Comparison of ENCODE assay signal across 8 cellular contexts in genomic region chr12:124452576-124453391, GRCh38.
A peak's percentile ranks its signal among the peaks of the same experiment; 100 is the strongest.
DNase-seq lines count a peak whose midpoint lies in the region; ATAC-seq and TF ChIP-seq lines count a peak whose summit lies in the region.

No MANE protein-coding gene starts in this region.

- H3K79me2 ChIP-seq in neural progenitor cell (ENCODE audit: low read depth) = no peaks in the 10 kb centered on the region

- no peaks in the 10 kb centered on the region for H3K9me3 ChIP-seq in CD4-positive, CD25-positive, alpha-beta regulatory T cell (ENCODE audit: control insufficient read depth in 2 of 2, low read length in 2 of 2)
- H3K9me3 ChIP-seq in colonic mucosa (no peaks in the 10 kb centered on the region), neural progenitor cell (ENCODE audit: low read depth) (no peaks in the 10 kb centered on the region)

- H2AFZ ChIP-seq in neural progenitor cell (replicated peaks) = no peak overlapping the region

- H3F3A ChIP-seq in neural progenitor cell (ENCODE audit: low read depth) = no peaks in the 10 kb centered on the region

- intact Hi-C loops in colonic mucosa (cut with DNase I) = no loop called here

- H3K4me3 ChIP-seq in CD4-positive, CD25-positive, alpha-beta regulatory T cell (ENCODE audit: low read depth, low read length) = no peak overlapping the region
- H3K4me3 ChIP-seq in colonic mucosa (no peak overlapping the region), neural progenitor cell (no peak overlapping the region)

- peaks cover 64% of the 10 kb centered on the region for H3K4me1 ChIP-seq in CD4-positive, CD25-positive, alpha-beta regulatory T cell (ENCODE audit: control insufficient read depth, insufficient read depth, low read length, poor library complexity, severe bottlenecking)
- H3K4me1 ChIP-seq in colonic mucosa (peaks cover 24% of the 10 kb centered on the region), neural progenitor cell (peaks cover 23% of the 10 kb centered on the region)

- peak overlapping the region; percentile 74 to 89 (median 86) for H3K4me3 Mint-ChIP-seq in CD4-positive, CD25-positive, alpha-beta regulatory T cell
- H3K4me3 Mint-ChIP-seq in neural progenitor cell (no peak overlapping the region), nephron progenitor cell (no peak overlapping the region), type B pancreatic cell (no peak overlapping the region)

- H3K4me2 ChIP-seq in neural progenitor cell = no peak overlapping the region

- H3K9me3 Mint-ChIP-seq in CD4-positive, CD25-positive, alpha-beta regulatory T cell = no peaks in the 10 kb centered on the region
- no peaks in the 10 kb centered on the region for H3K9me3 Mint-ChIP-seq in neural progenitor cell
- no peaks in the 10 kb centered on the region for H3K9me3 Mint-ChIP-seq in nephron progenitor cell
- H3K9me3 Mint-ChIP-seq in type B pancreatic cell = no peaks in the 10 kb centered on the region

- no peak for TF ChIP-seq CTCF in colonic mucosa (IDR thresholded peaks at IDR 0.05)
- TF ChIP-seq CTCF in neural progenitor cell (IDR thresholded peaks at IDR 0.05) = no peak
- no peak for TF ChIP-seq CTCF in nephron progenitor cell (IDR thresholded peaks at IDR 0.05)
- no peak for TF ChIP-seq CTCF in type B pancreatic cell (conservative IDR thresholded peaks at IDR 0.05)

- peaks cover 5 to 64% (median 29%) of the 10 kb centered on the region in 4 donors for H3K4me1 Mint-ChIP-seq in CD4-positive, CD25-positive, alpha-beta regulatory T cell
- H3K4me1 Mint-ChIP-seq in neural progenitor cell (peaks cover 37% of the 10 kb centered on the region), nephron progenitor cell (peaks cover 40% of the 10 kb centered on the region), type B pancreatic cell (ENCODE audit: unreplicated experiment) (peaks cover 15% of the 10 kb centered on the region)

- peak overlapping the region; percentile 64 to 66 for H3K9ac ChIP-seq in colonic mucosa (ENCODE audit: low read depth in 2 of 2, low read length in 2 of 2)
- no peak overlapping the region for H3K9ac ChIP-seq in neural progenitor cell

- H3K27me3 ChIP-seq in CD4-positive, CD25-positive, alpha-beta regulatory T cell (ENCODE audit: control insufficient read depth, insufficient read depth, low read length) = no peaks in the 10 kb centered on the region
- no peaks in the 10 kb centered on the region for H3K27me3 ChIP-seq in colonic mucosa
- H3K27me3 ChIP-seq in neural progenitor cell = no peaks in the 10 kb centered on the region

- no peak for DNase-seq in CD4-positive, CD25-positive, alpha-beta regulatory T cell
- DNase-seq in colonic mucosa = no peak
- peak; percentile 25 for DNase-seq in neural progenitor cell (ENCODE audit: low spot score)
- no peak for DNase-seq in NCI-H748 treated with DMSO at 0.1 percent for 48 hours (lab: John Stamatoyannopoulos, UW)
- DNase-seq in nephron progenitor cell = no peak
- DNase-seq in cerebellar cortex (ENCODE audit: low spot score) = no peak
- DNase-seq in type B pancreatic cell (ENCODE audit: extremely low spot score, unreplicated experiment) = no peak

- no peaks in the 10 kb centered on the region for H3K27me3 Mint-ChIP-seq in CD4-positive, CD25-positive, alpha-beta regulatory T cell
- peaks cover 4% of the 10 kb centered on the region for H3K27me3 Mint-ChIP-seq in neural progenitor cell (ENCODE audit: insufficient read depth, low read depth)
- peaks cover 9% of the 10 kb centered on the region for H3K27me3 Mint-ChIP-seq in nephron progenitor cell (ENCODE audit: low read depth, poor library complexity)
- H3K27me3 Mint-ChIP-seq in type B pancreatic cell = no peaks in the 10 kb centered on the region

- H4K20me1 ChIP-seq in neural progenitor cell (ENCODE audit: low read depth) = peaks cover 43% of the 10 kb centered on the region

- H3K36me3 ChIP-seq in CD4-positive, CD25-positive, alpha-beta regulatory T cell (ENCODE audit: control insufficient read depth, insufficient read depth, low read length) = peaks cover 7% of the 10 kb centered on the region
- no peaks in the 10 kb centered on the region for H3K36me3 ChIP-seq in colonic mucosa
- H3K36me3 ChIP-seq in neural progenitor cell = no peaks in the 10 kb centered on the region

- H3K27ac ChIP-seq in CD4-positive, CD25-positive, alpha-beta regulatory T cell (ENCODE audit: insufficient read depth, low read length, poor library complexity, severe bottlenecking) = peak overlapping the region; percentile 76
- H3K27ac ChIP-seq in colonic mucosa = peak overlapping the region; percentile 63
- H3K27ac ChIP-seq in neural progenitor cell = no peak overlapping the region

- H3K27ac Mint-ChIP-seq in CD4-positive, CD25-positive, alpha-beta regulatory T cell = peak overlapping the region; percentile 32 to 81 (median 64)
- H3K27ac Mint-ChIP-seq in neural progenitor cell (no peak overlapping the region), nephron progenitor cell (no peak overlapping the region), type B pancreatic cell (no peak overlapping the region)

- no peak for ATAC-seq in CD4-positive, CD25-positive, alpha-beta regulatory T cell (ENCODE audit: low read depth in 2 of 2)
- ATAC-seq in HG03520 (IDR thresholded peaks at IDR 0.05; ENCODE audit: unreplicated experiment) = peak; percentile 1

- H3K36me3 Mint-ChIP-seq in CD4-positive, CD25-positive, alpha-beta regulatory T cell = peaks cover 10% of the 10 kb centered on the region
- H3K36me3 Mint-ChIP-seq in neural progenitor cell (peaks cover 12% of the 10 kb centered on the region), nephron progenitor cell (ENCODE audit: low read depth) (peaks cover 12% of the 10 kb centered on the region), type B pancreatic cell (peaks cover 11% of the 10 kb centered on the region)

Comparison
In these comparisons a context has a peak if more than half of its experiments do, and no peak if none do; other contexts are left out.
1. H3K27ac Mint-ChIP-seq: peak in CD4-positive, CD25-positive, alpha-beta regulatory T cell (3 of 3); none in neural progenitor cell (single experiment), nephron progenitor cell (single experiment) and type B pancreatic cell (single experiment).
2. H3K4me3 Mint-ChIP-seq: peak in CD4-positive, CD25-positive, alpha-beta regulatory T cell (4 of 4); none in neural progenitor cell (single experiment), nephron progenitor cell (single experiment) and type B pancreatic cell (single experiment).